In the genomic region with DNA sequence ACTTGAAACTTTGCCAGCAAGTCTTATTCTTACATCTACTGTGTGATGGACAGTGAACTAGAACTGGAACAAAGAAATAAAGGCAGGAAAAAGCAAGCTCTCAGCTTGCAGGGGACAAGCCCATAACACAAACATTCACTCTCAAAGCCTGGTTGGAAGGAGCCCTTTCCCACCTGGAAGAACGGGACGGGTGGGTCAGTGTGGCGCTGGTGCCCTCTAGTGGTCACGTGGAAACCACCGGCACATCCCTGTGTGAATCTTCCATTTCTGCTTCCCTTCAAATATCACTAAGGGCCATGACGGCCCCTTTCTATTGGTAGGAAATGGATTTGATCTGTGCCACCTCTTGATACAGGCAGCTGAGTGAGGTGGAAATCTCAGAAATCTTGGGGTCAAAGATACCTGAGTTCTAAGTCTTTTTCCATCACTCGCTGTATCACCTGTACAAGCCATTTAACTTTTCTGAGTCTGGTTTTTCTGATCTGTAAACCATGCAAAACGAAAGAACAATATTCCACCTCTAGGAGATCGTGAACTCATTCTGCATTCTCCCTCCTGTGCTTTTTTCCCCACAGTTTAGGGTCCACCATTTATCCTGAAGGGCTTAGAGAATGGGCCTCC, we compare ENCODE assay signal across 9 cellular contexts.
DNase-seq lines count a peak whose midpoint lies in the region; ATAC-seq, FAIRE-seq and TF ChIP-seq lines count a peak whose summit lies in the region.
"Had no signal": no experiment of that assay in that cellular context is flagged by ENCODE, and none has a peak within 500 bp of the region (broad histone marks: within the 10 kb centered on the region; RNA-seq: fewer than 3 reads in every experiment).

No MANE protein-coding gene starts in this region.

- H3K4me3 ChIP-seq in SK-N-MC (no peak overlapping the region), GM12878 (no peak overlapping the region)
- no peak overlapping the region for H3K4me3 ChIP-seq in effector memory CD4-positive, alpha-beta T cell (ENCODE audit: insufficient read depth, low read depth, low read length, poor library complexity, severe bottlenecking)
- H3K4me3 ChIP-seq: BLaER1 had no signal

- in situ Hi-C loops in GM12878 (cut with MboI), result loop anchor here (25.0 kb wide), 1 partner anchor 524 kb away; no protein-coding TSS in a partner anchor

- 11% methylated on average over 9 of the region's 9 CpGs for WGBS in GM12878 (ENCODE audit: insufficient coverage, insufficient replicate concordance, low lambda C conversion rate, missing lambda C conversion rate)

- TF ChIP-seq CTCF in GM12878 (IDR thresholded peaks at IDR 0.05 in 2 of 3, conservative IDR thresholded peaks at IDR 0.05 in 1 of 3; ENCODE audit: control insufficient read depth in 2 of 3, extremely low read depth in 1 of 3, insufficient read depth in 1 of 3, low read depth in 3 of 3, low read length in 3 of 3), result peak; percentile 84 to 97 (median 88)

- no peak overlapping the region for H3K4me2 ChIP-seq in GM12878 (ENCODE audit: control insufficient read depth, insufficient read depth)
- H3K4me2 ChIP-seq: BLaER1 had no signal

- no TSS peak for BruUV-seq in GM12878 (replicated peaks; lab: Mats Ljungman, UMichigan)

- no peaks in the 10 kb centered on the region for H3K4me1 ChIP-seq in GM12878 (ENCODE audit: control insufficient read depth, insufficient read depth, low read length)
- no peaks in the 10 kb centered on the region for H3K4me1 ChIP-seq in effector memory CD4-positive, alpha-beta T cell (ENCODE audit: control insufficient read depth, insufficient read depth, low read length, poor library complexity, severe bottlenecking)

- intact Hi-C loops in GM12878 (cut with micrococcal nuclease; ENCODE audit: unreplicated experiment), result loop anchor here (1.0 to 5.0 kb wide), 3 partner anchors 25 to 609 kb away; no protein-coding TSS in a partner anchor

- RAD21 ChIA-PET in GM12878 (lab: Charles Lee; ENCODE audit: unreplicated experiment), result no interaction called here

- TF ChIP-seq EP300 in GM12878 (IDR thresholded peaks at IDR 0.05; ENCODE audit: borderline replicate concordance in 1 of 2, control insufficient read depth in 1 of 2, low read depth in 2 of 2, low read length in 2 of 2), result no peak

- H2AFZ ChIP-seq in GM12878 (ENCODE audit: control insufficient read depth, low read depth, low read length), result no peak overlapping the region

- H3K36me3 ChIP-seq in SK-N-MC (ENCODE audit: insufficient read depth, low read length) (no peaks in the 10 kb centered on the region), GM12878 (ENCODE audit: control insufficient read depth in 2 of 2, insufficient read depth in 2 of 2, low read length in 1 of 2) (no peaks in the 10 kb centered on the region)
- H3K36me3 ChIP-seq in effector memory CD4-positive, alpha-beta T cell (ENCODE audit: control insufficient read depth, insufficient read depth, low read length), result no peaks in the 10 kb centered on the region
- H3K36me3 ChIP-seq: BLaER1 had no signal

- H3K79me2 ChIP-seq in GM12878 (ENCODE audit: control insufficient read depth, insufficient read depth, low read length), result no peaks in the 10 kb centered on the region

- SMC1A ChIA-PET in GM12878 (lab: Charles Lee; ENCODE audit: uncharacterized antibody, unreplicated experiment), result no interaction called here

- no peaks in the 10 kb centered on the region; a peak in 1 of 4 replicates for H3K27me3 ChIP-seq in GM12878 (replicated peaks in 1 of 2; ENCODE audit: control insufficient read depth in 2 of 2, insufficient read depth in 2 of 2, low read length in 1 of 2)
- H3K27me3 ChIP-seq in effector memory CD4-positive, alpha-beta T cell (replicated peaks; ENCODE audit: control insufficient read depth, insufficient read depth, low read length, poor library complexity, severe bottlenecking), result no peaks in the 10 kb centered on the region
- H3K27me3 ChIP-seq: BLaER1 had no signal

- H4K20me1 ChIP-seq in GM12878 (ENCODE audit: control insufficient read depth, insufficient read depth), result no peaks in the 10 kb centered on the region
- H4K20me1 ChIP-seq: BLaER1 had no signal

- ATAC-seq in GM12878, result peak; percentile 80

- POLR2A ChIA-PET in GM12878 (lab: Charles Lee), result no interaction called here

- no peak overlapping the region for H3K27ac ChIP-seq in SK-N-MC
- no peak overlapping the region for H3K27ac ChIP-seq in GM12878 (ENCODE audit: control insufficient read depth, insufficient read depth)
- no peak overlapping the region for H3K27ac ChIP-seq in effector memory CD4-positive, alpha-beta T cell (ENCODE audit: insufficient read depth, low read length, poor library complexity, severe bottlenecking)
- H3K27ac ChIP-seq: BLaER1 had no signal

- no peaks in the 10 kb centered on the region for H3K9me3 ChIP-seq in SK-N-MC (ENCODE audit: low read depth, low read length)
- H3K9me3 ChIP-seq in GM12878 (replicated peaks; ENCODE audit: control insufficient read depth, insufficient read depth, low read length), result no peaks in the 10 kb centered on the region
- H3K9me3 ChIP-seq in effector memory CD4-positive, alpha-beta T cell (ENCODE audit: control insufficient read depth, low read length), result no peaks in the 10 kb centered on the region
- H3K9me3 ChIP-seq: BLaER1 had no signal

- CTCF ChIA-PET in GM12878 (lab: Yijun Ruan, JAX), result interaction anchor here (0.7 to 2.0 kb wide), 4 partner anchors 23 to 542 kb away, joined by 3 to 6 read pairs (median 3); no protein-coding TSS in a partner anchor

- peak; percentile 31 for FAIRE-seq in GM12878 (lab: Jason Lieb, UNC)

- peak; percentile 70 for TF ChIP-seq RAD21 in GM12878 (IDR thresholded peaks at IDR 0.05; ENCODE audit: insufficient read depth, low read depth, low read length)

- H3K9ac ChIP-seq in SK-N-MC (ENCODE audit: insufficient read length) (no peak overlapping the region), GM12878 (ENCODE audit: control insufficient read depth, insufficient read depth, low read length) (no peak overlapping the region)
- H3K9ac ChIP-seq: BLaER1 had no signal

- DNase-seq in DMS153 treated with DMSO at 0.1 percent for 48 hours (lab: John Stamatoyannopoulos, UW; ENCODE audit: unreplicated experiment), result peak; percentile 3
- DNase-seq in DMS153 (lab: John Stamatoyannopoulos, UW), result no peak
- DNase-seq in HPDE6-E6E7 (ENCODE audit: extremely low spot score), result peak; percentile 37
- DNase-seq in SK-N-MC (ENCODE audit: low read depth, low spot score), result peak; percentile 37
- DNase-seq in GM12878 (ENCODE audit: low read depth, low spot score), result no peak
- DNase-seq in iPS-NIHi11 (ENCODE audit: low spot score), result peak; percentile 83
- peak; percentile 12 to 27 (median 17) for DNase-seq in stimulated activated CD4-positive, alpha-beta T cell treated with anti-CD3 and anti-CD28 coated beads, Interleukin-1b, Interleukin-23, amount 100 ng/mL, for 24 hours (ENCODE audit: low read depth in 4 of 4, low spot score in 1 of 4)
- DNase-seq in effector memory CD4-positive, alpha-beta T cell, result no peak

- no peak for TF ChIP-seq POLR2A in GM12878 (IDR thresholded peaks at IDR 0.05; ENCODE audit: low read depth, low read length)

TF ChIP-seq in GM12878, 131 proteins besides CTCF, POLR2A, EP300 and RAD21 (continues in another document):
- 0 out of 2 replicates have a peak, but pooled peaks have one; percentile 31 for TF ChIP-seq IKZF1 (conservative IDR thresholded peaks at IDR 0.05)
- TF ChIP-seq TAF1 (IDR thresholded peaks at IDR 0.05; ENCODE audit: borderline replicate concordance, low read depth, low read length), result no peak
- no peak for TF ChIP-seq ZBED1 (IDR thresholded peaks at IDR 0.05; ENCODE audit: borderline replicate concordance)
- 0 out of 2 replicates have a peak, but pooled peaks have one; percentile 26 for TF ChIP-seq RFX5 (IDR thresholded peaks at IDR 0.05; ENCODE audit: low read depth, low read length)
- TF ChIP-seq TARDBP (IDR thresholded peaks at IDR 0.05; ENCODE audit: borderline replicate concordance), result no peak
- TF ChIP-seq SREBF2 (IDR thresholded peaks at IDR 0.05; ENCODE audit: low read length), result no peak
- no peak for TF ChIP-seq ZNF24 (IDR thresholded peaks at IDR 0.05)
- TF ChIP-seq, protein P1, sequence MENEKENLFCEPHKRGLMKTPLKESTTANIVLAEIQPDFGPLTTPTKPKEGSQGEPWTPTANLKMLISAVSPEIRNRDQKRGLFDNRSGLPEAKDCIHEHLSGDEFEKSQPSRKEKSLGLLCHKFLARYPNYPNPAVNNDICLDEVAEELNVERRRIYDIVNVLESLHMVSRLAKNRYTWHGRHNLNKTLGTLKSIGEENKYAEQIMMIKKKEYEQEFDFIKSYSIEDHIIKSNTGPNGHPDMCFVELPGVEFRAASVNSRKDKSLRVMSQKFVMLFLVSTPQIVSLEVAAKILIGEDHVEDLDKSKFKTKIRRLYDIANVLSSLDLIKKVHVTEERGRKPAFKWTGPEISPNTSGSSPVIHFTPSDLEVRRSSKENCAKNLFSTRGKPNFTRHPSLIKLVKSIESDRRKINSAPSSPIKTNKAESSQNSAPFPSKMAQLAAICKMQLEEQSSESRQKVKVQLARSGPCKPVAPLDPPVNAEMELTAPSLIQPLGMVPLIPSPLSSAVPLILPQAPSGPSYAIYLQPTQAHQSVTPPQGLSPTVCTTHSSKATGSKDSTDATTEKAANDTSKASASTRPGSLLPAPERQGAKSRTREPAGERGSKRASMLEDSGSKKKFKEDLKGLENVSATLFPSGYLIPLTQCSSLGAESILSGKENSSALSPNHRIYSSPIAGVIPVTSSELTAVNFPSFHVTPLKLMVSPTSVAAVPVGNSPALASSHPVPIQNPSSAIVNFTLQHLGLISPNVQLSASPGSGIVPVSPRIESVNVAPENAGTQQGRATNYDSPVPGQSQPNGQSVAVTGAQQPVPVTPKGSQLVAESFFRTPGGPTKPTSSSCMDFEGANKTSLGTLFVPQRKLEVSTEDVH (IDR thresholded peaks at IDR 0.05; ENCODE audit: low read depth, partially characterized antibody), result no peak
- TF ChIP-seq, protein P2, sequence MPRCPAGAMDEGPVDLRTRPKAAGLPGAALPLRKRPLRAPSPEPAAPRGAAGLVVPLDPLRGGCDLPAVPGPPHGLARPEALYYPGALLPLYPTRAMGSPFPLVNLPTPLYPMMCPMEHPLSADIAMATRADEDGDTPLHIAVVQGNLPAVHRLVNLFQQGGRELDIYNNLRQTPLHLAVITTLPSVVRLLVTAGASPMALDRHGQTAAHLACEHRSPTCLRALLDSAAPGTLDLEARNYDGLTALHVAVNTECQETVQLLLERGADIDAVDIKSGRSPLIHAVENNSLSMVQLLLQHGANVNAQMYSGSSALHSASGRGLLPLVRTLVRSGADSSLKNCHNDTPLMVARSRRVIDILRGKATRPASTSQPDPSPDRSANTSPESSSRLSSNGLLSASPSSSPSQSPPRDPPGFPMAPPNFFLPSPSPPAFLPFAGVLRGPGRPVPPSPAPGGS (IDR thresholded peaks at IDR 0.05; ENCODE audit: borderline replicate concordance, insufficient read depth, low read depth, low read length, poor library complexity, severe bottlenecking), result no peak
- peak; percentile 62; the same call in 1 of the 2 replicates for TF ChIP-seq SMC3 (IDR thresholded peaks at IDR 0.05; ENCODE audit: borderline replicate concordance, low read length)

Comparison
In these comparisons a context has a peak if more than half of its experiments do, and no peak if none do; other contexts are left out.
1. DNase-seq: peak in DMS153 treated with DMSO at 0.1 percent for 48 hours (single experiment), HPDE6-E6E7 (single experiment), SK-N-MC (single experiment), iPS-NIHi11 (single experiment) and stimulated activated CD4-positive, alpha-beta T cell treated with anti-CD3 and anti-CD28 coated beads, Interleukin-1b, Interleukin-23, amount 100 ng/mL, for 24 hours (4 of 4); none in DMS153 (single experiment), GM12878 (single experiment) and effector memory CD4-positive, alpha-beta T cell (0 of 3).